ENCODE assay signal across 29 cellular contexts in genomic region chr1:29481031-29481430, GRCh38.
"Had no signal": no experiment of that assay in that cellular context is flagged by ENCODE, and none has a peak within 500 bp of the region (broad histone marks: within the 10 kb centered on the region; RNA-seq: fewer than 3 reads in every experiment).

No MANE protein-coding gene starts in this region.

- H3K27ac Mint-ChIP-seq: activated CD4-positive, alpha-beta memory T cell treated with anti-CD3 and anti-CD28 coated beads for 36 hours; activated CD4-positive, alpha-beta T cell treated with anti-CD3 and anti-CD28 coated beads for 36 hours; activated CD4-positive, alpha-beta T cell treated with anti-CD3 and anti-CD28 coated beads, Interleukin-2, amount 10 ng/mL, durations not matched to agents 24 days and 14 days; activated CD8-positive, alpha-beta T cell treated with anti-CD3 and anti-CD28 coated beads, Interleukin-2, amount 10 ng/mL, durations not matched to agents 7 days and 5 days; activated naive CD4-positive, alpha-beta T cell treated with anti-CD3 and anti-CD28 coated beads, Interleukin-2, amount 10 ng/mL, durations not matched to agents 7 days and 5 days; activated naive CD4-positive, alpha-beta T cell treated with anti-CD3 and anti-CD28 coated beads, Interleukin-2, amount 50 U/mL, for 72 hours; activated naive CD8-positive, alpha-beta T cell treated with anti-CD3 and anti-CD28 coated beads, Interleukin-2, amount 10 ng/mL, durations not matched to agents 7 days and 5 days; activated T-helper 17 cell treated with anti-CD3 and anti-CD28 coated beads, Interleukin-2, amount 50 U/mL, for 72 hours; dendritic cell treated with granulocyte-macrophage colony-stimulating factor and Interleukin-4, amounts not matched to agents 40 ng/mL and 50 ng/mL, for 4 days; effector memory CD8-positive, alpha-beta T cell had no signal

- H3K4me3 Mint-ChIP-seq: activated CD4-positive, alpha-beta memory T cell treated with anti-CD3 and anti-CD28 coated beads for 36 hours; activated CD4-positive, alpha-beta T cell treated with anti-CD3 and anti-CD28 coated beads for 36 hours; activated CD4-positive, alpha-beta T cell treated with anti-CD3 and anti-CD28 coated beads, Interleukin-2, amount 10 ng/mL, durations not matched to agents 24 days and 14 days; activated CD8-positive, alpha-beta T cell treated with anti-CD3 and anti-CD28 coated beads, Interleukin-2, amount 10 ng/mL, durations not matched to agents 7 days and 5 days; activated naive CD4-positive, alpha-beta T cell treated with anti-CD3 and anti-CD28 coated beads, Interleukin-2, amount 10 ng/mL, durations not matched to agents 7 days and 5 days; activated naive CD8-positive, alpha-beta T cell treated with anti-CD3 and anti-CD28 coated beads, Interleukin-2, amount 10 ng/mL, durations not matched to agents 7 days and 5 days; activated T-cell treated with anti-CD3 and anti-CD28 coated beads, Interleukin-2, amount 50 U/mL, for 4 hours; activated T-helper 17 cell treated with anti-CD3 and anti-CD28 coated beads, Interleukin-2, amount 50 U/mL, for 72 hours; dendritic cell treated with granulocyte-macrophage colony-stimulating factor and Interleukin-4, amounts not matched to agents 40 ng/mL and 50 ng/mL, for 4 days; effector memory CD8-positive, alpha-beta T cell had no signal

- H3K4me3 ChIP-seq: colonic mucosa, dorsolateral prefrontal cortex, esophagus squamous epithelium, gastroesophageal sphincter, heart right ventricle, hepatocyte had no signal

- ATAC-seq: activated CD4-positive, alpha-beta T cell treated with anti-CD3 and anti-CD28 coated beads for 36 hours; activated CD8-positive, alpha-beta T cell treated with anti-CD3 and anti-CD28 coated beads, Interleukin-2, amount 10 ng/mL, durations not matched to agents 7 days and 5 days; activated naive CD4-positive, alpha-beta T cell treated with anti-CD3 and anti-CD28 coated beads, Interleukin-2, amount 50 U/mL, for 72 hours; activated T-cell treated with anti-CD3 and anti-CD28 coated beads, Interleukin-2, amount 50 U/mL, for 4 hours; activated T-helper 17 cell treated with anti-CD3 and anti-CD28 coated beads, Interleukin-2, amount 50 U/mL, for 72 hours; effector memory CD8-positive, alpha-beta T cell; gastroesophageal sphincter; heart right ventricle had no signal

- H3K36me3 Mint-ChIP-seq: activated CD4-positive, alpha-beta memory T cell treated with anti-CD3 and anti-CD28 coated beads for 36 hours; activated naive CD4-positive, alpha-beta T cell treated with anti-CD3 and anti-CD28 coated beads, Interleukin-2, amount 10 ng/mL, durations not matched to agents 7 days and 5 days; activated naive CD4-positive, alpha-beta T cell treated with anti-CD3 and anti-CD28 coated beads, Interleukin-2, amount 50 U/mL, for 72 hours; activated naive CD8-positive, alpha-beta T cell treated with anti-CD3 and anti-CD28 coated beads, Interleukin-2, amount 10 ng/mL, durations not matched to agents 7 days and 5 days had no signal

- H3K9me3 Mint-ChIP-seq: activated CD4-positive, alpha-beta T cell treated with anti-CD3 and anti-CD28 coated beads, Interleukin-2, amount 10 ng/mL, durations not matched to agents 24 days and 14 days; activated naive CD4-positive, alpha-beta T cell treated with anti-CD3 and anti-CD28 coated beads, Interleukin-2, amount 10 ng/mL, durations not matched to agents 7 days and 5 days; activated naive CD8-positive, alpha-beta T cell treated with anti-CD3 and anti-CD28 coated beads, Interleukin-2, amount 10 ng/mL, durations not matched to agents 7 days and 5 days; activated T-cell treated with anti-CD3 and anti-CD28 coated beads, Interleukin-2, amount 50 U/mL, for 4 hours; activated T-helper 17 cell treated with anti-CD3 and anti-CD28 coated beads, Interleukin-2, amount 50 U/mL, for 72 hours; dendritic cell treated with granulocyte-macrophage colony-stimulating factor and Interleukin-4, amounts not matched to agents 40 ng/mL and 50 ng/mL, for 4 days; effector memory CD8-positive, alpha-beta T cell had no signal

- H3K27me3 ChIP-seq: colonic mucosa had no signal

- DNase-seq: activated CD4-positive, alpha-beta memory T cell treated with anti-CD3 and anti-CD28 coated beads for 36 hours; activated CD4-positive, alpha-beta T cell treated with anti-CD3 and anti-CD28 coated beads for 36 hours; activated CD4-positive, alpha-beta T cell treated with anti-CD3 and anti-CD28 coated beads, Interleukin-2, amount 10 ng/mL, durations not matched to agents 24 days and 14 days; activated CD4-positive, CD25-positive, alpha-beta regulatory T cell; activated CD4-positive, CD25-positive, alpha-beta regulatory T cell treated with anti-CD3 and anti-CD28 coated beads, Interleukin-2, amount 50 U/mL, for 72 hours; activated CD8-positive, alpha-beta T cell treated with anti-CD3 and anti-CD28 coated beads, Interleukin-2, amount 10 ng/mL, durations not matched to agents 7 days and 5 days; activated gamma-delta T cell; activated naive CD4-positive, alpha-beta T cell; activated naive CD4-positive, alpha-beta T cell treated with anti-CD3 and anti-CD28 coated beads, Interleukin-2, amount 10 ng/mL, durations not matched to agents 7 days and 5 days; activated naive CD8-positive, alpha-beta T cell treated with anti-CD3 and anti-CD28 coated beads, Interleukin-2, amount 10 ng/mL, durations not matched to agents 7 days and 5 days; activated T-cell treated with anti-CD3 and anti-CD28 coated beads, Interleukin-2, amount 50 U/mL, for 4 hours; amniotic stem cell; anterior cingulate cortex; brain microvascular endothelial cell; caudate nucleus; colonic mucosa; dorsolateral prefrontal cortex; effector CD4-positive, alpha-beta T cell; effector memory CD8-positive, alpha-beta T cell; esophagus squamous epithelium; foreskin melanocyte; heart right ventricle; T-helper 2 cell had no signal

- H3K4me1 ChIP-seq: colonic mucosa, esophagus squamous epithelium, gastroesophageal sphincter, heart right ventricle had no signal

- H3K9me3 ChIP-seq: colonic mucosa, heart right ventricle had no signal

- H3K4me1 Mint-ChIP-seq: activated CD4-positive, alpha-beta T cell treated with anti-CD3 and anti-CD28 coated beads for 36 hours; activated CD4-positive, alpha-beta T cell treated with anti-CD3 and anti-CD28 coated beads, Interleukin-2, amount 10 ng/mL, durations not matched to agents 24 days and 14 days; activated naive CD4-positive, alpha-beta T cell treated with anti-CD3 and anti-CD28 coated beads, Interleukin-2, amount 10 ng/mL, durations not matched to agents 7 days and 5 days; activated naive CD8-positive, alpha-beta T cell treated with anti-CD3 and anti-CD28 coated beads, Interleukin-2, amount 10 ng/mL, durations not matched to agents 7 days and 5 days; activated T-helper 17 cell treated with anti-CD3 and anti-CD28 coated beads, Interleukin-2, amount 50 U/mL, for 72 hours had no signal

- H3K27ac ChIP-seq: brain microvascular endothelial cell, colonic mucosa, dorsolateral prefrontal cortex, epithelial cell of prostate, esophagus squamous epithelium, gastroesophageal sphincter, heart right ventricle, hepatocyte had no signal

- H3K36me3 ChIP-seq: brain microvascular endothelial cell, colonic mucosa, esophagus squamous epithelium, gastroesophageal sphincter, heart right ventricle had no signal
